Comparison of ENCODE assay signal across 23 cellular contexts in genomic region chr4:139525414-139525813, GRCh38. TPM values are rescaled to one million over a fixed set of nuclear protein-coding genes. Genes with fewer than 3 reads are reported as not detected.
DNase-seq lines count a peak whose midpoint lies in the region; ATAC-seq and TF ChIP-seq lines count a peak whose summit lies in the region.
"Had no signal": no experiment of that assay in that cellular context is flagged by ENCODE, and none has a peak within 500 bp of the region (broad histone marks: within the 10 kb centered on the region; RNA-seq: fewer than 3 reads in every experiment).

No MANE protein-coding gene starts in this region.

- no peak overlapping the region for H3K9ac ChIP-seq in KMS-11
- H3K9ac ChIP-seq: neural progenitor cell had no signal

- 27% methylated on average over 2 of the region's 2 CpGs; no CpG with 5 or more reads in 1 of the 2 donors for WGBS in transverse colon (ENCODE audit: low coverage in 1 of 2), 2 donors

- in situ Hi-C loops in transverse colon (cut with MboI; ENCODE audit: low pct_ligation_motif_present in 1 of 4, low pct_unique_long_range_greater_than_20kb in 1 of 4, low sequenced_read_pairs in 3 of 4) = no loop called here

- intact Hi-C loops in transverse colon (cut with DNase I; ENCODE audit: low total_unique reads) (no loop called here), left ventricle myocardium inferior (cut with micrococcal nuclease) (no loop called here)

- H3K27ac ChIP-seq in KMS-11 (peak overlapping the region; percentile 18; the same call in 1 of the 2 replicates), neutrophil (peak overlapping the region; percentile 51), transverse colon (no peak overlapping the region), left ventricle myocardium inferior (replicated peaks) (no peak overlapping the region)
- H3K27ac ChIP-seq: ascending aorta, neural progenitor cell, SJSA1 had no signal

- DNase-seq in SKM-1 treated with dmso at 0.1 percent for 144 hours (lab: John Stamatoyannopoulos, UW; ENCODE audit: unreplicated experiment) (peak; percentile 12), SKM-1 (lab: John Stamatoyannopoulos, UW; ENCODE audit: unreplicated experiment) (no peak), transverse colon (no peak), left ventricle myocardium inferior (no peak), GM10248 (ENCODE audit: extremely low spot score) (no peak)
- DNase-seq: activated CD8-positive, alpha-beta memory T cell treated with anti-CD3 and anti-CD28 coated beads, Interleukin-2, amount 50 U/mL, for 4 hours; activated gamma-delta T cell; DMS153; H7; hippocampal formation; IMR-90; kidney; MV-4-11; NCI-H2029 treated with DMSO at 0.1 percent for 48 hours; NCI-H526 treated with DMSO at 0.1 percent for 48 hours; stimulated activated naive B cell treated with anti-CD40 and anti-IgM and Interleukin-4, amounts not matched to agents 10 μg/mL and 1 μg/mL and 100 μg/mL, for 72 hours; trophoblast cell had no signal

- H2AFZ ChIP-seq in KMS-11 (ENCODE audit: low read depth) = no peak overlapping the region
- H2AFZ ChIP-seq: neural progenitor cell had no signal

- H3K27me3 ChIP-seq in KMS-11 (ENCODE audit: insufficient read depth, low read depth) (no peaks in the 10 kb centered on the region), neutrophil (no peaks in the 10 kb centered on the region), transverse colon (no peaks in the 10 kb centered on the region), left ventricle myocardium inferior (ENCODE audit: low read depth) (no peaks in the 10 kb centered on the region)
- H3K27me3 ChIP-seq: ascending aorta, neural progenitor cell, SJSA1 had no signal

- H3K4me2 ChIP-seq in KMS-11 = peak overlapping the region; percentile 56
- H3K4me2 ChIP-seq: neural progenitor cell had no signal

- H4K20me1 ChIP-seq in KMS-11 (ENCODE audit: insufficient read depth) = no peaks in the 10 kb centered on the region

- TF ChIP-seq CTCF in KMS-11 (conservative IDR thresholded peaks at IDR 0.05; ENCODE audit: low read depth, low read length) (no peak), neutrophil (IDR thresholded peaks at IDR 0.05) (no peak), transverse colon (IDR thresholded peaks at IDR 0.05) (no peak), left ventricle myocardium inferior (IDR thresholded peaks at IDR 0.05; ENCODE audit: borderline replicate concordance) (no peak), GM10248 (IDR thresholded peaks at IDR 0.05; ENCODE audit: control extremely low read depth, extremely low read depth, low read depth, missing control alignments) (no peak)

- TF ChIP-seq POLR2A in transverse colon (IDR thresholded peaks at IDR 0.05) = no peak

- CTCF ChIA-PET in GM10248 (lab: Yijun Ruan, JAX) = interaction anchor here (1.1 to 1.9 kb wide), 4 partner anchors 9 to 495 kb away, joined by 3 to 5 read pairs (median 4); no protein-coding TSS in a partner anchor

- no peak for TF ChIP-seq EP300 in transverse colon (IDR thresholded peaks at IDR 0.05; ENCODE audit: low read depth)

- H3K4me1 ChIP-seq in KMS-11 (ENCODE audit: low read depth, poor library complexity, severe bottlenecking) (peaks cover 100% of the 10 kb centered on the region), neutrophil (ENCODE audit: control insufficient read depth in 1 of 2, insufficient read depth in 1 of 2, low read depth in 1 of 2, low read length in 1 of 2) (peaks cover 10 to 14% of the 10 kb centered on the region in 2 experiments), transverse colon (peaks cover 5 to 30% (median 8%) of the 10 kb centered on the region in 4 donors), left ventricle myocardium inferior (peaks cover 17% of the 10 kb centered on the region)
- H3K4me1 ChIP-seq: ascending aorta, SJSA1 had no signal

- H3K9me3 ChIP-seq in neutrophil (no peaks in the 10 kb centered on the region), transverse colon (no peaks in the 10 kb centered on the region), left ventricle myocardium inferior (replicated peaks) (no peaks in the 10 kb centered on the region)
- H3K9me3 ChIP-seq: ascending aorta, SJSA1 had no signal

- H3K36me3 ChIP-seq in KMS-11 (ENCODE audit: insufficient read depth) = no peaks in the 10 kb centered on the region
- no peaks in the 10 kb centered on the region for H3K36me3 ChIP-seq in neutrophil
- H3K36me3 ChIP-seq in transverse colon = peaks cover 0 to 18% (median 3%) of the 10 kb centered on the region in 4 donors
- H3K36me3 ChIP-seq in left ventricle myocardium inferior = peaks cover 76% of the 10 kb centered on the region
- H3K36me3 ChIP-seq: neural progenitor cell had no signal

- peak; percentile 42 for ATAC-seq in GM21529 (IDR thresholded peaks at IDR 0.05; ENCODE audit: unreplicated experiment)
- ATAC-seq: stimulated activated naive B cell treated with anti-CD40 and anti-IgM and Interleukin-4, amounts not matched to agents 10 μg/mL and 1 μg/mL and 100 μg/mL, for 72 hours had no signal

- POLR2A ChIA-PET in GM10248 (lab: Yijun Ruan, JAX) = interaction anchor here (0.7 kb wide), 1 partner anchor 496 kb away, joined by 6 read pairs; no protein-coding TSS in a partner anchor

- H3K79me2 ChIP-seq in KMS-11 (ENCODE audit: insufficient read depth, low read depth) = peaks cover 4% of the 10 kb centered on the region; the same call in 1 of the 2 replicates

- H3K4me3 ChIP-seq in KMS-11 (IDR thresholded peaks at IDR 0.05; ENCODE audit: insufficient read depth, low read depth, low read length) = no peak overlapping the region
- no peak overlapping the region for H3K4me3 ChIP-seq in neutrophil (ENCODE audit: low read depth in 1 of 2, low read length in 1 of 2)
- H3K4me3 ChIP-seq in transverse colon = no peak overlapping the region
- no peak overlapping the region for H3K4me3 ChIP-seq in left ventricle myocardium inferior
- H3K4me3 ChIP-seq: ascending aorta, neural progenitor cell, SJSA1 had no signal

RNA-seq across cellular contexts. Expression of gene SETD7, which starts 30.6 kb away (rescaled TPM):
- total RNA-seq in transverse colon (10 to 100 TPM; 19.7 to 31.3 (median 24.8) TPM), left ventricle myocardium inferior (50.7 TPM)

Comparison
In these comparisons a context has a peak if more than half of its experiments do, and no peak if none do; other contexts are left out.
1. H3K27ac ChIP-seq: peak in KMS-11 (single experiment) and neutrophil (single experiment); none in transverse colon (0 of 4) and left ventricle myocardium inferior (single experiment).